ENCODE assay signal across 1 cellular context in genomic region chr7:33869176-33869575, GRCh38.
TF ChIP-seq lines count a peak whose summit lies in the region.

No MANE protein-coding gene starts in this region.

TF ChIP-seq in IMR-90, 13 proteins besides CTCF, POLR2A, EP300 and RAD21:
- TF ChIP-seq CHD1 (IDR thresholded peaks at IDR 0.05; ENCODE audit: low read depth, low read length) = no peak
